1 cellular context compared by ENCODE assay signal in genomic region chr14:21630503-21630902, GRCh38.
A peak's percentile ranks its signal among the peaks of the same experiment; 100 is the strongest.
TF ChIP-seq lines count a peak whose summit lies in the region.
"Not testable (repeated sequence)": the region's sequence is repeated elsewhere in the genome, so short reads cannot be mapped to it uniquely, and the experiment has no call there.

No MANE protein-coding gene starts in this region.

TF ChIP-seq in HepG2, 621 proteins besides CTCF, POLR2A, EP300 and RAD21:
- peak; percentile 79; the same call in 1 of the 2 replicates for TF ChIP-seq SOX6 (IDR thresholded peaks at IDR 0.05)
- not testable (repeated sequence) for TF ChIP-seq SOX6 (CRISPR knock-in tag; IDR thresholded peaks at IDR 0.05)
TF ChIP-seq in HepG2: peak in this region for 1; not testable (repeated sequence) for 620.
